Comparison of ENCODE assay signal across 1 cellular context in the genomic region with DNA sequence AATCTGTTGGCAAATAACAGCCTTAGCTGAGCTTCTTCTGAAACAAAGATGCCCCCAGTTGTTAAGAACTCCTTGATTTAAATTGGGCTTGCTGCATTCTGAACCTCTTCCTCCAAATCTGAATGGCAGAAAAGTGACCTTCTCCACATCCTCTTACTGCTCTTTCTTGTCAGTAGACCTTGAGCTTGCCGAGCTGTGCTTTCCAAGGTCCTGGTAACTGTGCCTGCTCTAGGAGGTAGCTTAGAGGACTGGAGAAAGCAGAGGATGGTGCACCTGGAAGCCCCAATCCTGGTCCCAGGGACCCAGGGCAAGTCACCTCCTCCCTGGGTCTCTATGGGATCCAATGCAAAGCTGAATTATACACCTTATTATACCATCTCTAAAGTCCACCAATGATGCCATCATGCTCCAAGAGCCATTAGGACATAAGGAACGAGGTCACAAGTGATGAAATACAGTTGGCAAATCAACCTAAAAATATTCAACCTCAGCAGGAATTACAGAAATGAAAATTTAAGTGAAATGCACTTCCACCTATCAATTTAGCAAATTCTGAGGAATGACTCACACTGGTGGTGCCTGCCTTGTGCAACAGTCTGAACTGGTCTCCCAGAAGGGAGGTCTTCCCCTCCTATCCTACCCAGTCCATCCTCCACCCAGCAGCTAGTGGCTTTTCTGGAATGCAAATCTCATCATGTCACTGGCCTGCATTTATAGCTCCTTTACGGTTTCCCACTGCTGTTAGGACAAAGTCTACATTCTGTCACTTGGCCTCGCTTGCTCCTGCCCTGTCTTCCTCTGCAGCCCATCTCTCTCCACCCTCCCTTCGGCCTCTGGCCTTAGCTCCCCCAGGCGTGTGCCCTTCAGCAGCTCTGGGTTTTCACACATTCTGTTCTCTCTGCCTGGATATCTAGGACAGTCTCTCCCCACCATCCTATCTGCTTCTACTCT.
A peak's percentile ranks its signal among the peaks of the same experiment; 100 is the strongest.
TF ChIP-seq lines count a peak whose summit lies in the region.

No MANE protein-coding gene starts in this region.

TF ChIP-seq in HepG2, 621 proteins besides CTCF, POLR2A, EP300 and RAD21:
- TF ChIP-seq GFI1 (CRISPR knock-in tag; IDR thresholded peaks at IDR 0.05; ENCODE audit: borderline replicate concordance) (0 out of 2 replicates have a peak, but pooled peaks have one; percentile 34), FOSL2 (CRISPR knock-in tag; IDR thresholded peaks at IDR 0.05) (peak; percentile 62), HNF4A (CRISPR knock-in tag; IDR thresholded peaks at IDR 0.05) (peak; percentile 19; the same call in 1 of the 2 replicates), CEBPB (IDR thresholded peaks at IDR 0.05; ENCODE audit: borderline replicate concordance, low read depth, low read length) (peak; percentile 38; the same call in 1 of the 2 replicates)
- TF ChIP-seq, protein P1, sequence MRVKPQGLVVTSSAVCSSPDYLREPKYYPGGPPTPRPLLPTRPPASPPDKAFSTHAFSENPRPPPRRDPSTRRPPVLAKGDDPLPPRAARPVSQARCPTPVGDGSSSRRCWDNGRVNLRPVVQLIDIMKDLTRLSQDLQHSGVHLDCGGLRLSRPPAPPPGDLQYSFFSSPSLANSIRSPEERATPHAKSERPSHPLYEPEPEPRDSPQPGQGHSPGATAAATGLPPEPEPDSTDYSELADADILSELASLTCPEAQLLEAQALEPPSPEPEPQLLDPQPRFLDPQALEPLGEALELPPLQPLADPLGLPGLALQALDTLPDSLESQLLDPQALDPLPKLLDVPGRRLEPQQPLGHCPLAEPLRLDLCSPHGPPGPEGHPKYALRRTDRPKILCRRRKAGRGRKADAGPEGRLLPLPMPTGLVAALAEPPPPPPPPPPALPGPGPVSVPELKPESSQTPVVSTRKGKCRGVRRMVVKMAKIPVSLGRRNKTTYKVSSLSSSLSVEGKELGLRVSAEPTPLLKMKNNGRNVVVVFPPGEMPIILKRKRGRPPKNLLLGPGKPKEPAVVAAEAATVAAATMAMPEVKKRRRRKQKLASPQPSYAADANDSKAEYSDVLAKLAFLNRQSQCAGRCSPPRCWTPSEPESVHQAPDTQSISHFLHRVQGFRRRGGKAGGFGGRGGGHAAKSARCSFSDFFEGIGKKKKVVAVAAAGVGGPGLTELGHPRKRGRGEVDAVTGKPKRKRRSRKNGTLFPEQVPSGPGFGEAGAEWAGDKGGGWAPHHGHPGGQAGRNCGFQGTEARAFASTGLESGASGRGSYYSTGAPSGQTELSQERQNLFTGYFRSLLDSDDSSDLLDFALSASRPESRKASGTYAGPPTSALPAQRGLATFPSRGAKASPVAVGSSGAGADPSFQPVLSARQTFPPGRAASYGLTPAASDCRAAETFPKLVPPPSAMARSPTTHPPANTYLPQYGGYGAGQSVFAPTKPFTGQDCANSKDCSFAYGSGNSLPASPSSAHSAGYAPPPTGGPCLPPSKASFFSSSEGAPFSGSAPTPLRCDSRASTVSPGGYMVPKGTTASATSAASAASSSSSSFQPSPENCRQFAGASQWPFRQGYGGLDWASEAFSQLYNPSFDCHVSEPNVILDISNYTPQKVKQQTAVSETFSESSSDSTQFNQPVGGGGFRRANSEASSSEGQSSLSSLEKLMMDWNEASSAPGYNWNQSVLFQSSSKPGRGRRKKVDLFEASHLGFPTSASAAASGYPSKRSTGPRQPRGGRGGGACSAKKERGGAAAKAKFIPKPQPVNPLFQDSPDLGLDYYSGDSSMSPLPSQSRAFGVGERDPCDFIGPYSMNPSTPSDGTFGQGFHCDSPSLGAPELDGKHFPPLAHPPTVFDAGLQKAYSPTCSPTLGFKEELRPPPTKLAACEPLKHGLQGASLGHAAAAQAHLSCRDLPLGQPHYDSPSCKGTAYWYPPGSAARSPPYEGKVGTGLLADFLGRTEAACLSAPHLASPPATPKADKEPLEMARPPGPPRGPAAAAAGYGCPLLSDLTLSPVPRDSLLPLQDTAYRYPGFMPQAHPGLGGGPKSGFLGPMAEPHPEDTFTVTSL (CRISPR knock-in tag; IDR thresholded peaks at IDR 0.05; ENCODE audit: borderline replicate concordance), result no peak
TF ChIP-seq in HepG2: peak in this region for 4.
